1 cellular context compared by ENCODE assay signal in genomic region chr2:110768591-110768990, GRCh38.
TF ChIP-seq lines count a peak whose summit lies in the region.

No MANE protein-coding gene starts in this region.

TF ChIP-seq in HepG2, 621 proteins besides CTCF, POLR2A, EP300 and RAD21 (continued from another document and continues in another):
- no peak for TF ChIP-seq REXO4 (CRISPR knock-in tag; IDR thresholded peaks at IDR 0.05; ENCODE audit: borderline replicate concordance)
- TF ChIP-seq JARID2 (CRISPR knock-in tag; IDR thresholded peaks at IDR 0.05; ENCODE audit: insufficient replicate concordance), result no peak
- 0 out of 2 replicates have a peak, but pooled peaks have one; percentile 17 for TF ChIP-seq MED1 (CRISPR knock-in tag; IDR thresholded peaks at IDR 0.05)
- TF ChIP-seq ZBTB21 (CRISPR knock-in tag; IDR thresholded peaks at IDR 0.05), result no peak
- TF ChIP-seq ZNF740 (CRISPR knock-in tag; IDR thresholded peaks at IDR 0.05), result no peak
- peak; percentile 95 for TF ChIP-seq HMG20A (CRISPR knock-in tag; IDR thresholded peaks at IDR 0.05; ENCODE audit: borderline replicate concordance)
- no peak for TF ChIP-seq SUZ12 (IDR thresholded peaks at IDR 0.05; ENCODE audit: low read depth, low read length)
- TF ChIP-seq MBD4 (IDR thresholded peaks at IDR 0.05; ENCODE audit: borderline replicate concordance, low read length), result peak; percentile 70; the same call in 1 of the 2 replicates
- no peak for TF ChIP-seq NFATC3 (CRISPR knock-in tag; IDR thresholded peaks at IDR 0.05)
- no peak for TF ChIP-seq ZNF543 (CRISPR knock-in tag; IDR thresholded peaks at IDR 0.05)
- TF ChIP-seq LCORL (IDR thresholded peaks at IDR 0.05), result no peak
- peak; percentile 44; the same call in 1 of the 2 replicates for TF ChIP-seq LCORL (CRISPR knock-in tag; IDR thresholded peaks at IDR 0.05)
- no peak; the same call in 1 of the 2 replicates for TF ChIP-seq ZNF281 (CRISPR knock-in tag; IDR thresholded peaks at IDR 0.05; ENCODE audit: borderline replicate concordance)
- peak; percentile 19; the same call in 1 of the 2 replicates for TF ChIP-seq FOXP1 (IDR thresholded peaks at IDR 0.05)
- peak; percentile 92 for TF ChIP-seq FOXP1 (CRISPR knock-in tag; IDR thresholded peaks at IDR 0.05)
- no peak for TF ChIP-seq CCDC6 (CRISPR knock-in tag; IDR thresholded peaks at IDR 0.05)
- no peak for TF ChIP-seq KDM2A (CRISPR knock-in tag; IDR thresholded peaks at IDR 0.05; ENCODE audit: borderline replicate concordance, low read depth)
- TF ChIP-seq ZNF644 (CRISPR knock-in tag; IDR thresholded peaks at IDR 0.05; ENCODE audit: low read depth), result no peak
- no peak for TF ChIP-seq ZNF589 (CRISPR knock-in tag; conservative IDR thresholded peaks at IDR 0.05)
- TF ChIP-seq TOPORS (CRISPR knock-in tag; IDR thresholded peaks at IDR 0.05), result no peak
- TF ChIP-seq TFDP1 (CRISPR knock-in tag; IDR thresholded peaks at IDR 0.05; ENCODE audit: borderline replicate concordance), result no peak
- peak; percentile 84 for TF ChIP-seq SKIL (CRISPR knock-in tag; IDR thresholded peaks at IDR 0.05; ENCODE audit: borderline replicate concordance)
- TF ChIP-seq CENPT (CRISPR knock-in tag; IDR thresholded peaks at IDR 0.05; ENCODE audit: low read depth), result no peak
- no peak; the same call in none of the 2 replicates for TF ChIP-seq KLF6 (CRISPR knock-in tag; IDR thresholded peaks at IDR 0.05)
- no peak for TF ChIP-seq ZHX2 (IDR thresholded peaks at IDR 0.05; ENCODE audit: low read depth)
- TF ChIP-seq ZHX2 (CRISPR knock-in tag; IDR thresholded peaks at IDR 0.05; ENCODE audit: borderline replicate concordance), result 0 out of 2 replicates have a peak, but pooled peaks have one; percentile 14
- peak; percentile 60; the same call in 1 of the 2 replicates for TF ChIP-seq FOXK1 (CRISPR knock-in tag; IDR thresholded peaks at IDR 0.05; ENCODE audit: borderline replicate concordance, low read depth)
- TF ChIP-seq ZNF383 (CRISPR knock-in tag; IDR thresholded peaks at IDR 0.05; ENCODE audit: borderline replicate concordance), result no peak
- no peak for TF ChIP-seq ZNF615 (CRISPR knock-in tag; IDR thresholded peaks at IDR 0.05; ENCODE audit: borderline replicate concordance)
- peak; percentile 41; the same call in 1 of the 2 replicates for TF ChIP-seq ZNF710 (CRISPR knock-in tag; IDR thresholded peaks at IDR 0.05; ENCODE audit: borderline replicate concordance)
- no peak for TF ChIP-seq ZBTB10 (CRISPR knock-in tag; IDR thresholded peaks at IDR 0.05; ENCODE audit: borderline replicate concordance)
- no peak for TF ChIP-seq RAD51 (IDR thresholded peaks at IDR 0.05; ENCODE audit: borderline replicate concordance)
- TF ChIP-seq ZNF432 (CRISPR knock-in tag; IDR thresholded peaks at IDR 0.05; ENCODE audit: borderline replicate concordance), result no peak
- peak; percentile 54 for TF ChIP-seq ZBTB25 (CRISPR knock-in tag; IDR thresholded peaks at IDR 0.05)
- TF ChIP-seq BHLHE40 (IDR thresholded peaks at IDR 0.05; ENCODE audit: low read length), result peak; percentile 91
- no peak for TF ChIP-seq PCBP2 (optimal IDR thresholded peaks at IDR 0.05; ENCODE audit: low read depth, low read length, poor library complexity, severe bottlenecking)
- TF ChIP-seq ZC3H4 (CRISPR knock-in tag; IDR thresholded peaks at IDR 0.05; ENCODE audit: borderline replicate concordance), result no peak
- TF ChIP-seq ZNF33A (CRISPR knock-in tag; IDR thresholded peaks at IDR 0.05; ENCODE audit: borderline replicate concordance), result no peak
- no peak for TF ChIP-seq ATF7-NPFF (CRISPR knock-in tag; IDR thresholded peaks at IDR 0.05; ENCODE audit: low read depth)
- no peak for TF ChIP-seq CAMTA2 (CRISPR knock-in tag; IDR thresholded peaks at IDR 0.05; ENCODE audit: borderline replicate concordance)
- no peak for TF ChIP-seq AGO1 (IDR thresholded peaks at IDR 0.05; ENCODE audit: low read depth, low read length, poor library complexity, severe bottlenecking)
- TF ChIP-seq NR0B2 (CRISPR knock-in tag; IDR thresholded peaks at IDR 0.05), result no peak
- TF ChIP-seq ZNF441 (CRISPR knock-in tag; IDR thresholded peaks at IDR 0.05; ENCODE audit: borderline replicate concordance), result no peak
